In genomic region chr1:56508523-56508983, GRCh38 we compare ENCODE assay signal across 10 cellular contexts.
DNase-seq lines count a peak whose midpoint lies in the region; TF ChIP-seq lines count a peak whose summit lies in the region.
"Had no signal": no experiment of that assay in that cellular context is flagged by ENCODE, and none has a peak within 500 bp of the region (broad histone marks: within the 10 kb centered on the region; RNA-seq: fewer than 3 reads in every experiment).

No MANE protein-coding gene starts in this region.

- H3K4me3 ChIP-seq in PC-9: no peak overlapping the region
- H3K4me3 ChIP-seq in fibroblast of villous mesenchyme (ENCODE audit: low read depth, low read length): no peak overlapping the region
- no peak overlapping the region for H3K4me3 ChIP-seq in muscle layer of duodenum (ENCODE audit: low read depth in 1 of 2, low read length in 2 of 2)

- H3K4me1 ChIP-seq in PC-9 (replicated peaks; ENCODE audit: insufficient read depth) (peaks cover 9% of the 10 kb centered on the region; the same call in 1 of the 2 replicates), muscle layer of duodenum (ENCODE audit: control insufficient read depth in 1 of 2, insufficient read depth in 2 of 2, low read length in 2 of 2) (peaks cover 6 to 11% of the 10 kb centered on the region in 2 donors)

- H3F3A ChIP-seq in PC-9 (ENCODE audit: insufficient read depth, low read depth): no peaks in the 10 kb centered on the region

- H3K9me3 ChIP-seq in PC-9 (ENCODE audit: insufficient read depth, low read depth) (no peaks in the 10 kb centered on the region), muscle layer of duodenum (ENCODE audit: control insufficient read depth in 1 of 2, low read length in 2 of 2) (no peaks in the 10 kb centered on the region)
- H3K9me3 ChIP-seq: SK-N-SH had no signal

- H2AFZ ChIP-seq in PC-9: no peak overlapping the region

- intact Hi-C loops in PC-9 (cut with micrococcal nuclease; ENCODE audit: unreplicated experiment): no loop called here

- H3K27ac ChIP-seq in PC-9: 0 out of 2 replicates have a peak overlapping the region, but pooled peaks have one; percentile 15
- peak overlapping the region; percentile 42 for H3K27ac ChIP-seq in muscle layer of duodenum (ENCODE audit: low read length)

- H4K20me1 ChIP-seq in PC-9 (ENCODE audit: insufficient read depth): no peaks in the 10 kb centered on the region

- POLR2A ChIA-PET in PC-9 (lab: Charles Lee; ENCODE audit: unreplicated experiment): interaction anchor here (0.5 kb wide), 1 partner anchor 384 kb away, joined by 5 read pairs; no protein-coding TSS in a partner anchor

- CTCF ChIA-PET in PC-9 (lab: Charles Lee): no interaction called here

- H3K36me3 ChIP-seq in PC-9 (ENCODE audit: low read depth) (peaks cover 30% of the 10 kb centered on the region), muscle layer of duodenum (ENCODE audit: control insufficient read depth in 1 of 2, insufficient read depth in 2 of 2, low read length in 2 of 2) (peaks cover 39 to 49% of the 10 kb centered on the region in 2 donors)

- H3K79me2 ChIP-seq in PC-9 (ENCODE audit: low read depth): peaks cover 27% of the 10 kb centered on the region; the same call in 1 of the 2 replicates

- TSS peak; percentile 2 for BruUV-seq in PC-9 (replicated peaks; lab: Mats Ljungman, UMichigan)

- H3K4me2 ChIP-seq in PC-9: no peak overlapping the region
- H3K4me2 ChIP-seq: SK-N-SH had no signal

- DNase-seq in AG08396 (ENCODE audit: low spot score) (peak; percentile 28), PC-9 (peak; percentile 10 to 46), fibroblast of villous mesenchyme (ENCODE audit: low read depth) (peak; percentile 16), ureter (ENCODE audit: low spot score) (no peak), SIG-M5 (lab: John Stamatoyannopoulos, UW) (no peak), NCI-H82 (lab: John Stamatoyannopoulos, UW) (no peak), COLO829 (ENCODE audit: low spot score) (no peak)
- DNase-seq: NCI-H1436 treated with DMSO at 0.1 percent for 48 hours, SK-N-SH had no signal

- no peaks in the 10 kb centered on the region for H3K9me2 ChIP-seq in PC-9 (ENCODE audit: insufficient read depth)
- H3K9me2 ChIP-seq: SK-N-SH had no signal

- TF ChIP-seq CTCF in PC-9 (conservative IDR thresholded peaks at IDR 0.05) (no peak), fibroblast of villous mesenchyme (IDR thresholded peaks at IDR 0.05; ENCODE audit: insufficient read depth, low read depth, low read length) (no peak)

- H3K27me3 ChIP-seq in PC-9 (ENCODE audit: insufficient read depth, low read depth) (no peaks in the 10 kb centered on the region), muscle layer of duodenum (ENCODE audit: low read depth, low read length) (no peaks in the 10 kb centered on the region)

Comparison
In these comparisons a context has a peak if more than half of its experiments do, and no peak if none do; other contexts are left out.
1. DNase-seq: peak in AG08396 (single experiment), PC-9 (2 of 2) and fibroblast of villous mesenchyme (single experiment); none in ureter (single experiment), SIG-M5 (single experiment), NCI-H82 (single experiment) and COLO829 (single experiment).